8 cellular contexts compared by ENCODE assay signal in the genomic region with DNA sequence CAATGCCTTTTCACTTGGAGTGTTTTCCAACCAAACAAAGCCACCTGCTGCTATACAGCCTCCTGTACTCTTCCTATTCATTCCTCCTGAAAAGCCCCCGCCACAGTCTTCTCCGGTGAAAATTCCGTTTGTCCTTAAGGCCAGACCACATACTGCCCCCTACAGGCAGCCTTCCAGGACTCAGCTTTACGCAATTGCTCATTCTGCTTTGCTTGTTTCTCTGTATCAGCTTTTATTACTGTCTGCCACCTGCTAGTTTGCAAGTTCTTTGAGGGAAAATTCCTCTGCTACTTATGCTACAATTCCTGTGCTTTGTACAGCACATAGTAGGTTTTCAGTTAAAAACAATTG.
DNase-seq lines count a peak whose midpoint lies in the region; ATAC-seq, FAIRE-seq and TF ChIP-seq lines count a peak whose summit lies in the region.
"Not testable (repeated sequence)": the region's sequence is repeated elsewhere in the genome, so short reads cannot be mapped to it uniquely, and the experiment has no call there.

No MANE protein-coding gene starts in this region.

- not testable (repeated sequence) for H3K79me1 ChIP-seq in mesendoderm (ENCODE audit: low read length)

- not testable (repeated sequence) for ATAC-seq in A549; activated CD8-positive, alpha-beta T cell treated with anti-CD3 and anti-CD28 coated beads for 36 hours

- not testable (repeated sequence) for H3K27me3 Mint-ChIP-seq in activated CD8-positive, alpha-beta T cell treated with anti-CD3 and anti-CD28 coated beads for 36 hours; endothelial cell (ENCODE audit: unreplicated experiment)

- not testable (repeated sequence) for H3K36me3 ChIP-seq in GM06990 (ENCODE audit: control insufficient read depth, insufficient read depth, low read length); PC-9 (ENCODE audit: low read depth); mesendoderm (ENCODE audit: control insufficient read depth, insufficient read depth, low read length)

- not testable (repeated sequence) for H3K27me3 ChIP-seq in GM06990 (replicated peaks; ENCODE audit: control insufficient read depth, insufficient read depth, low read length); PC-9 (ENCODE audit: insufficient read depth, low read depth); mesendoderm (ENCODE audit: insufficient read depth, low read length, poor library complexity)

- not testable (repeated sequence) for H3K27ac ChIP-seq in A549; PC-9; mesendoderm (ENCODE audit: low read depth, low read length)

- H4K8ac ChIP-seq in mesendoderm (ENCODE audit: low read depth, low read length): not testable (repeated sequence)

- not testable (repeated sequence) for H2BK5ac ChIP-seq in mesendoderm (ENCODE audit: low read length)

- H3K23ac ChIP-seq in mesendoderm (ENCODE audit: low read length): not testable (repeated sequence)

- not testable (repeated sequence) for DNase-seq in A549 (ENCODE audit: low read depth in 1 of 2, low spot score in 1 of 2); GM06990 (ENCODE audit: extremely low read depth, insufficient read length); HTR-8/SVneo (ENCODE audit: insufficient read length, low spot score); PC-9; activated CD8-positive, alpha-beta T cell treated with anti-CD3 and anti-CD28 coated beads for 36 hours; endothelial cell (ENCODE audit: low spot score)
- DNase-seq in NCI-H748 (lab: John Stamatoyannopoulos, UW; ENCODE audit: unreplicated experiment): peak; percentile 19
- peak; percentile 30 for DNase-seq in mesendoderm

- H3K18ac ChIP-seq in mesendoderm (ENCODE audit: low read length): not testable (repeated sequence)

- H3F3A ChIP-seq in PC-9 (ENCODE audit: insufficient read depth, low read depth): not testable (repeated sequence)

- BruUV-seq in PC-9 (replicated peaks; lab: Mats Ljungman, UMichigan): not testable (repeated sequence)

- POLR2A ChIA-PET in A549 (lab: Yijun Ruan, JAX); PC-9 (lab: Charles Lee; ENCODE audit: unreplicated experiment); activated CD8-positive, alpha-beta T cell treated with anti-CD3 and anti-CD28 coated beads for 36 hours (lab: Charles Lee): not testable (repeated sequence)

- not testable (repeated sequence) for H2AK5ac ChIP-seq in mesendoderm (ENCODE audit: low read length)

- H3K4me1 Mint-ChIP-seq in activated CD8-positive, alpha-beta T cell treated with anti-CD3 and anti-CD28 coated beads for 36 hours (ENCODE audit: low read depth); endothelial cell (ENCODE audit: unreplicated experiment): not testable (repeated sequence)

- not testable (repeated sequence) for H2BK15ac ChIP-seq in mesendoderm (replicated peaks; ENCODE audit: low read depth)

- TF ChIP-seq EP300 in A549 (IDR thresholded peaks at IDR 0.05): not testable (repeated sequence)

- not testable (repeated sequence) for H2BK120ac ChIP-seq in mesendoderm (ENCODE audit: low read depth, low read length)

- not testable (repeated sequence) for H3K27ac Mint-ChIP-seq in activated CD8-positive, alpha-beta T cell treated with anti-CD3 and anti-CD28 coated beads for 36 hours
- H3K27ac Mint-ChIP-seq in endothelial cell (ENCODE audit: unreplicated experiment): peak overlapping the region; percentile 2

- not testable (repeated sequence) for H3K4me3 ChIP-seq in A549; GM06990 (replicated peaks; ENCODE audit: low read depth, low read length); PC-9; mesendoderm (ENCODE audit: low read length)

- not testable (repeated sequence) for H4K5ac ChIP-seq in mesendoderm (ENCODE audit: low read length)

- H3K4me1 ChIP-seq in A549; PC-9 (replicated peaks; ENCODE audit: insufficient read depth); mesendoderm (ENCODE audit: control insufficient read depth, low read depth, low read length): not testable (repeated sequence)

- not testable (repeated sequence) for FAIRE-seq in A549 (lab: Jason Lieb, UNC)
- peak; percentile 46 for FAIRE-seq in HTR-8/SVneo (lab: Jason Lieb, UNC)

- intact Hi-C loops in PC-9 (cut with micrococcal nuclease; ENCODE audit: unreplicated experiment); activated CD8-positive, alpha-beta T cell treated with anti-CD3 and anti-CD28 coated beads for 36 hours (cut with micrococcal nuclease): not testable (repeated sequence)

- not testable (repeated sequence) for H3K4ac ChIP-seq in mesendoderm (ENCODE audit: low read depth, low read length)

- not testable (repeated sequence) for H2AFZ ChIP-seq in PC-9

- not testable (repeated sequence) for H4K20me1 ChIP-seq in PC-9 (ENCODE audit: insufficient read depth)

- not testable (repeated sequence) for TF ChIP-seq POLR2A in A549 (IDR thresholded peaks at IDR 0.05; ENCODE audit: low read length)

- not testable (repeated sequence) for H3K9ac ChIP-seq in mesendoderm (ENCODE audit: low read length)

- H3K9me3 Mint-ChIP-seq in activated CD8-positive, alpha-beta T cell treated with anti-CD3 and anti-CD28 coated beads for 36 hours; endothelial cell (ENCODE audit: unreplicated experiment): not testable (repeated sequence)

- H3K4me3 Mint-ChIP-seq in activated CD8-positive, alpha-beta T cell treated with anti-CD3 and anti-CD28 coated beads for 36 hours; endothelial cell (ENCODE audit: unreplicated experiment): not testable (repeated sequence)

- CTCF ChIA-PET in A549 (lab: Yijun Ruan, JAX): interaction anchor here (1.0 kb wide), 1 partner anchor 20 kb away, joined by 3 read pairs; no protein-coding TSS in a partner anchor
- CTCF ChIA-PET in PC-9 (lab: Charles Lee): not testable (repeated sequence)
- CTCF ChIA-PET in activated CD8-positive, alpha-beta T cell treated with anti-CD3 and anti-CD28 coated beads for 36 hours (lab: Charles Lee): interaction anchor here (1.0 kb wide), 1 partner anchor 8 kb away, joined by 3 read pairs; no protein-coding TSS in a partner anchor

- not testable (repeated sequence) for H3K9me2 ChIP-seq in PC-9 (ENCODE audit: insufficient read depth)

- TF ChIP-seq RAD21 in A549 (conservative IDR thresholded peaks at IDR 0.05 in 1 of 2, IDR thresholded peaks at IDR 0.05 in 1 of 2): not testable (repeated sequence)

- not testable (repeated sequence) for H3K79me2 ChIP-seq in PC-9 (ENCODE audit: low read depth); mesendoderm (ENCODE audit: control insufficient read depth, insufficient read depth, low read length)

- H3K9me3 ChIP-seq in A549; PC-9 (ENCODE audit: insufficient read depth, low read depth): not testable (repeated sequence)

- WGBS in A549 (ENCODE audit: missing lambda C conversion rate): 56% methylated on average over 4 of the region's 4 CpGs
- no CpG with 5 or more reads among the region's 4 CpGs for WGBS in mesendoderm (ENCODE audit: extremely low coverage, insufficient coverage, low lambda C conversion rate)

- H3K4me2 ChIP-seq in A549; PC-9; mesendoderm (ENCODE audit: low read length): not testable (repeated sequence)

- TF ChIP-seq CTCF in A549 (IDR thresholded peaks at IDR 0.05): not testable (repeated sequence)
- TF ChIP-seq CTCF in GM06990 (IDR thresholded peaks at IDR 0.05; ENCODE audit: insufficient read depth, low read length, poor library complexity, severe bottlenecking) (peak; percentile 15), PC-9 (conservative IDR thresholded peaks at IDR 0.05) (peak; percentile 33; the same call in 1 of the 2 replicates), endothelial cell (IDR thresholded peaks at IDR 0.05; ENCODE audit: unreplicated experiment) (peak; percentile 29)
- peak; percentile 28 for TF ChIP-seq CTCF in activated CD8-positive, alpha-beta T cell treated with anti-CD3 and anti-CD28 coated beads for 36 hours (IDR thresholded peaks at IDR 0.05)

- not testable (repeated sequence) for H3K36me3 Mint-ChIP-seq in activated CD8-positive, alpha-beta T cell treated with anti-CD3 and anti-CD28 coated beads for 36 hours (ENCODE audit: low read depth); endothelial cell (ENCODE audit: low read depth, unreplicated experiment)

- H3K56ac ChIP-seq in mesendoderm (ENCODE audit: low read length): not testable (repeated sequence)

TF ChIP-seq in A549, 52 proteins besides CTCF, POLR2A, EP300 and RAD21:
- TF ChIP-seq ZFP36 (IDR thresholded peaks at IDR 0.05; ENCODE audit: borderline replicate concordance, partially characterized antibody): peak; percentile 74
TF ChIP-seq in A549: peak in this region for 1; not testable (repeated sequence) for 51.
